In the genomic region with DNA sequence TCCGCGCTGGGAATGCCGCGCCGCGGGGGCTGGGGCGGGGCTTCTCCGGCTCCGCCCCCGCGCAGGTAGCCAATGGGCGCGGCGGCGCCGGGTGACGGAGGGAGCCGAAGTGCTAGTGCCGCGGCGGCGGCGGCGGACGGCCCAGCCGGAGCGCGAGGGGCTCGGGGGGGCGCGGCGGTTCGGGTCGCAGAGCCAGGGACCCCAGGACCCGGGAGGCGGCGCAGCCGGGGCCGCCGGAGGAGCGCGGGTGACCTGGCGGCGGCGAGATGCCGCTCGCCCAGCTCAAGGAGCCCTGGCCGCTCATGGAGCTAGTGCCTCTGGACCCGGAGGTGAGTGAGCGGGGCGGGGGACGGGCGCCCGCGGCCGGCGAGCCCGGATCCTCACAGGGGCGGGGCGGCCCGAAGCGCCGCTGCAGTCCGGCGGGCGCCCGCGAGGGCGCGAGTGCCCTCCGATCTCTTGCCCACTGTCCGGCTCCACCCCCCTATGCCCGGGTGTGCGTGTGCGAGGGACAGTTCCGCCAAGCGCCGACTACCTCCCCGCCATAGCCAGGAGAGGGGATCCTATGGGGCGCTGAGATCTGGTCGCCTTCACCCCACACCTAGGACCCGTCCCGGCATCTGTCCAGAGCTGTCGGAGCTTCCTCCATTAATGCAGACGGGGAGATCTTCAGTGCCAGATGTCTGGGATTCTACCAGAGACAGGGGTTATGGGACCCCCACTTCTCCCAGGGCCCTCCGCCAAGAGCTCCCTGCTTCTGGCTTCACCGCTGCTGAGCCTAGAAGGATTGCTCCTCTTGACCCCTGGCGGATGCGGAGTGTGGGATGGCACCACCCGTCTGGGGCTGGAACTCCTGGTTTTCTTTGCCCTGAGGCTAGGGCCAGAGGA, we compare ENCODE assay signal across 8 cellular contexts. TPM values are rescaled to one million over a fixed set of nuclear protein-coding genes. Genes with fewer than 3 reads are reported as not detected.
DNase-seq lines count a peak whose midpoint lies in the region; ATAC-seq, FAIRE-seq and TF ChIP-seq lines count a peak whose summit lies in the region.

RPS6KA1 (plus strand) TSS at position 107 of the 885 bp plus-strand sequence; CDS start at position 267, 160 bp downstream.

- H3K27ac ChIP-seq in astrocyte (ENCODE audit: low read depth, low read length): no peak within 1 kb of the TSS
- H3K27ac ChIP-seq in hepatocyte: peak within 1 kb of the TSS; percentile 95

- no peaks in the 10 kb centered on the region; the same call in 1 of the 2 replicates for H3K36me3 ChIP-seq in H7 (replicated peaks; ENCODE audit: control insufficient read depth, insufficient read depth, low read length)
- H3K36me3 ChIP-seq in MG63: no peaks in the 10 kb centered on the region
- no peaks in the 10 kb centered on the region for H3K36me3 ChIP-seq in astrocyte (ENCODE audit: insufficient read depth, low read length)
- no peaks in the 10 kb centered on the region for H3K36me3 ChIP-seq in hepatocyte (replicated peaks; ENCODE audit: insufficient read depth, low read depth)

- H3K79me2 ChIP-seq in astrocyte (ENCODE audit: insufficient read depth, low read length): no peaks in the 10 kb centered on the region
- peaks cover 31% of the 10 kb centered on the region for H3K79me2 ChIP-seq in hepatocyte

- ATAC-seq in T-helper 17 cell (peak; percentile 92), GM18873 (IDR thresholded peaks at IDR 0.05; ENCODE audit: low FRiP score, unreplicated experiment) (no peak)

- H3K4me1 ChIP-seq in astrocyte (ENCODE audit: insufficient read depth, low read length) (peaks cover 15% of the 10 kb centered on the region), hepatocyte (ENCODE audit: insufficient read depth) (peaks cover 18% of the 10 kb centered on the region)

- H3K27ac Mint-ChIP-seq in T-helper 17 cell: peak within 1 kb of the TSS; percentile 67
- peak within 1 kb of the TSS; percentile 78 for H3K27ac Mint-ChIP-seq in astrocyte (ENCODE audit: unreplicated experiment)

- H3K4me1 Mint-ChIP-seq in T-helper 17 cell (peaks cover 29% of the 10 kb centered on the region), astrocyte (ENCODE audit: low read depth, unreplicated experiment) (peaks cover 3% of the 10 kb centered on the region)

- no peaks in the 10 kb centered on the region for H3K9me3 ChIP-seq in MG63
- no peaks in the 10 kb centered on the region for H3K9me3 ChIP-seq in T-helper 17 cell (ENCODE audit: control insufficient read depth, low read length, poor library complexity, severe bottlenecking)
- H3K9me3 ChIP-seq in astrocyte (ENCODE audit: insufficient read depth, low read depth, low read length): no peaks in the 10 kb centered on the region
- no peaks in the 10 kb centered on the region for H3K9me3 ChIP-seq in hepatocyte (ENCODE audit: low read depth)

- H3K4me2 ChIP-seq in astrocyte (ENCODE audit: low read length) (peak within 1 kb of the TSS; percentile 85), hepatocyte (peak within 1 kb of the TSS; percentile 94)

- H4K20me1 ChIP-seq in astrocyte (ENCODE audit: insufficient read depth, low read length) (no peaks in the 10 kb centered on the region), hepatocyte (ENCODE audit: insufficient read depth, poor library complexity, severe bottlenecking) (no peaks in the 10 kb centered on the region)

- H2AFZ ChIP-seq in astrocyte (ENCODE audit: low read depth, low read length): peak within 1 kb of the TSS; percentile 95
- H2AFZ ChIP-seq in hepatocyte: peak within 1 kb of the TSS; percentile 97

- no peaks in the 10 kb centered on the region for H3K9me2 ChIP-seq in hepatocyte (replicated peaks; ENCODE audit: insufficient read depth)

- H3K36me3 Mint-ChIP-seq in T-helper 17 cell (ENCODE audit: low read depth) (no peaks in the 10 kb centered on the region), astrocyte (ENCODE audit: low read depth, unreplicated experiment) (peaks cover 3% of the 10 kb centered on the region)

- DNase-seq in GM10266 (ENCODE audit: extremely low spot score) (peak; percentile 95), H7 (peak; percentile 99), MG63 (peak; percentile 55), T-helper 17 cell (peak; percentile 46 to 67 (median 65)), astrocyte (ENCODE audit: low read depth) (no peak), hepatocyte (ENCODE audit: low spot score) (peak; percentile 92), renal cortical epithelial cell (ENCODE audit: low read depth) (no peak)

- FAIRE-seq in astrocyte (lab: Jason Lieb, UNC): no peak

- H3K27me3 Mint-ChIP-seq in T-helper 17 cell: peaks cover 2% of the 10 kb centered on the region
- peaks cover 7% of the 10 kb centered on the region for H3K27me3 Mint-ChIP-seq in astrocyte (ENCODE audit: low read depth, unreplicated experiment)

- H3K27me3 ChIP-seq in H7 (ENCODE audit: control insufficient read depth, insufficient read depth, low read length) (peaks cover 2% of the 10 kb centered on the region; the same call in 1 of the 2 replicates), MG63 (no peaks in the 10 kb centered on the region), astrocyte (ENCODE audit: insufficient read depth, low read length) (peaks cover 2% of the 10 kb centered on the region), hepatocyte (no peaks in the 10 kb centered on the region)

- no peak for TF ChIP-seq CTCF in GM10266 (IDR thresholded peaks at IDR 0.05; ENCODE audit: control insufficient read depth, insufficient read depth, low read depth, missing control alignments)
- TF ChIP-seq CTCF in astrocyte (IDR thresholded peaks at IDR 0.05; ENCODE audit: insufficient read depth, low read depth, low read length): no peak
- no peak for TF ChIP-seq CTCF in hepatocyte (IDR thresholded peaks at IDR 0.05; ENCODE audit: poor library complexity)

- H3K9me3 Mint-ChIP-seq in astrocyte (ENCODE audit: unreplicated experiment): no peaks in the 10 kb centered on the region

- H3K4me3 Mint-ChIP-seq in T-helper 17 cell (peak within 1 kb of the TSS; percentile 91), astrocyte (ENCODE audit: unreplicated experiment) (peak within 1 kb of the TSS; percentile 86)

- H3K9ac ChIP-seq in astrocyte (ENCODE audit: low read length): peak within 1 kb of the TSS; percentile 75

- peak within 1 kb of the TSS; percentile 95 for H3K4me3 ChIP-seq in H7 (ENCODE audit: insufficient read depth, low read depth, low read length)
- H3K4me3 ChIP-seq in MG63: peak within 1 kb of the TSS; percentile 46
- peak within 1 kb of the TSS; percentile 64 for H3K4me3 ChIP-seq in astrocyte (ENCODE audit: insufficient read depth, low read depth, low read length)
- H3K4me3 ChIP-seq in hepatocyte: peak within 1 kb of the TSS; percentile 83

- WGBS in hepatocyte (ENCODE audit: low lambda C conversion rate, missing lambda C conversion rate): 3% methylated on average over 42 of the region's 90 CpGs

RNA-seq across cellular contexts. Expression of gene RPS6KA1, which starts in this region (rescaled TPM):
- 101 and 121 TPM in 2 replicates for total RNA-seq in H7 (2014; rRNA removed; shearing (Covaris generic))
- 10.1 and 10.2 TPM in 2 replicates for total RNA-seq in MG63 (2014; rRNA removed; shearing (Covaris generic); ENCODE audit: low replicate concordance)
- total RNA-seq in T-helper 17 cell (10 to 100 TPM; 76.3 to 98.0 TPM), astrocyte (8.8 and 11.8 TPM in 2 replicates), hepatocyte (30.6 and 36.2 TPM in 2 replicates), renal cortical epithelial cell (81.5 and 105 TPM in 2 replicates)
- 27.1 and 30.2 TPM in 2 replicates for polyA plus RNA-seq in hepatocyte

Comparison
In these comparisons a context has a peak if more than half of its experiments do, and no peak if none do; other contexts are left out.
1. DNase-seq: peak in GM10266 (single experiment), H7 (single experiment), MG63 (single experiment), T-helper 17 cell (3 of 3) and hepatocyte (single experiment); none in astrocyte (single experiment) and renal cortical epithelial cell (single experiment).
2. Peak in every context shown above with its lines, with median percentiles within 50 percentile points of each other: H3K4me3 ChIP-seq.